ENCODE assay signal across 11 cellular contexts in genomic region chr1:234861761-234862160, GRCh38.
"Had no signal": no experiment of that assay in that cellular context is flagged by ENCODE, and none has a peak within 500 bp of the region (broad histone marks: within the 10 kb centered on the region; RNA-seq: fewer than 3 reads in every experiment).

No MANE protein-coding gene starts in this region.

- H3K36me3 ChIP-seq: esophagus muscularis mucosa, neural progenitor cell, tibial artery had no signal

- ATAC-seq: activated CD8-positive, alpha-beta memory T cell treated with anti-CD3 and anti-CD28 coated beads, Interleukin-2, amount 10 ng/mL, durations not matched to agents 7 days and 5 days; activated naive CD4-positive, alpha-beta T cell treated with anti-CD3 and anti-CD28 coated beads, Interleukin-2, amount 50 U/mL, for 72 hours; activated T-cell treated with anti-CD3 and anti-CD28 coated beads, Interleukin-2, amount 50 U/mL, for 4 hours had no signal

- DNase-seq: activated CD4-positive, alpha-beta T cell treated with anti-CD3 and anti-CD28 coated beads for 1 hour; activated CD4-positive, alpha-beta T cell treated with anti-CD3 and anti-CD28 coated beads, Interleukin-2, amount 50 U/mL, for 48 hours; activated CD8-positive, alpha-beta memory T cell treated with anti-CD3 and anti-CD28 coated beads, Interleukin-2, amount 10 ng/mL, durations not matched to agents 7 days and 5 days; activated T-cell treated with anti-CD3 and anti-CD28 coated beads, Interleukin-2, amount 50 U/mL, for 4 hours; amniotic stem cell; glutamatergic neuron; tibial artery had no signal

- H3K9me3 ChIP-seq: esophagus muscularis mucosa, tibial artery had no signal

- H3K27me3 ChIP-seq: esophagus muscularis mucosa, neural progenitor cell, tibial artery had no signal

- H3K9ac ChIP-seq: neural progenitor cell had no signal

- H3K4me3 ChIP-seq: esophagus muscularis mucosa, neural progenitor cell, skin epidermis, tibial artery had no signal

- H3K27ac ChIP-seq: neural progenitor cell had no signal
